8 cellular contexts compared by ENCODE assay signal in genomic region chr15:78148392-78149067, GRCh38. TPM values are rescaled to one million over a fixed set of nuclear protein-coding genes. Genes with fewer than 3 reads are reported as not detected.
DNase-seq lines count a peak whose midpoint lies in the region; ATAC-seq, FAIRE-seq and TF ChIP-seq lines count a peak whose summit lies in the region.

No MANE protein-coding gene starts in this region.

- peak overlapping the region; percentile 74 for H3K4me3 ChIP-seq in HUES48 (ENCODE audit: low read depth, low read length)
- H3K4me3 ChIP-seq in coronary artery = peak overlapping the region; percentile 99
- peak overlapping the region; percentile 93 for H3K4me3 ChIP-seq in neural progenitor cell

- H3K27me3 ChIP-seq in HUES48 (ENCODE audit: control insufficient read depth, insufficient read depth, low read length) (0 out of 2 replicates have a peak, but pooled peaks cover 7% of the 10 kb centered on the region), neural progenitor cell (peaks cover 19% of the 10 kb centered on the region)

- ATAC-seq in GM18517 (IDR thresholded peaks at IDR 0.05; ENCODE audit: unreplicated experiment) = peak; percentile 12

- peak overlapping the region; percentile 22 for H3K27ac Mint-ChIP-seq in neural progenitor cell

- peaks cover 2% of the 10 kb centered on the region for H3K27me3 Mint-ChIP-seq in neural progenitor cell (ENCODE audit: insufficient read depth, low read depth)

- H3K27ac ChIP-seq in HUES48 (ENCODE audit: low read depth, low read length) = peak overlapping the region; percentile 14
- peak overlapping the region; percentile 38 to 97 for H3K27ac ChIP-seq in coronary artery
- no peak overlapping the region for H3K27ac ChIP-seq in neural progenitor cell

- peak overlapping the region; percentile 93 for H3K4me3 Mint-ChIP-seq in neural progenitor cell

- H3K4me1 Mint-ChIP-seq in neural progenitor cell = peaks cover 23% of the 10 kb centered on the region

- no peak overlapping the region for H3K9ac ChIP-seq in HUES48 (ENCODE audit: low read depth, low read length)
- peak overlapping the region; percentile 28 for H3K9ac ChIP-seq in neural progenitor cell

- no peaks in the 10 kb centered on the region for H3K9me3 Mint-ChIP-seq in neural progenitor cell

- H2AFZ ChIP-seq in neural progenitor cell (replicated peaks) = peak overlapping the region; percentile 23

- TF ChIP-seq CTCF in coronary artery (IDR thresholded peaks at IDR 0.05) (no peak), neural progenitor cell (IDR thresholded peaks at IDR 0.05) (no peak)

- H4K20me1 ChIP-seq in neural progenitor cell (ENCODE audit: low read depth) = peaks cover 12% of the 10 kb centered on the region

- peaks cover 8% of the 10 kb centered on the region for H3F3A ChIP-seq in neural progenitor cell (ENCODE audit: low read depth)

- H3K4me2 ChIP-seq in neural progenitor cell = peak overlapping the region; percentile 78

- H3K36me3 ChIP-seq in HUES48 (ENCODE audit: control insufficient read depth, insufficient read depth, low read length) (no peaks in the 10 kb centered on the region), neural progenitor cell (no peaks in the 10 kb centered on the region)

- no peaks in the 10 kb centered on the region for H3K9me3 ChIP-seq in HUES48 (ENCODE audit: control insufficient read depth, insufficient read depth, low read length)
- no peaks in the 10 kb centered on the region for H3K9me3 ChIP-seq in neural progenitor cell (ENCODE audit: low read depth)

- no peak for DNase-seq in coronary artery (ENCODE audit: low spot score)
- peak; percentile 40 for DNase-seq in neural progenitor cell (ENCODE audit: low spot score)
- DNase-seq in frontal cortex (ENCODE audit: low spot score in 2 of 2) = no peak
- DNase-seq in CD1c-positive myeloid dendritic cell (ENCODE audit: extremely low spot score) = no peak
- no peak for DNase-seq in DMS79 (lab: John Stamatoyannopoulos, UW)
- DNase-seq in SW480 (ENCODE audit: low spot score) = no peak

- H3K4me1 ChIP-seq in HUES48 (ENCODE audit: control insufficient read depth, insufficient read depth, low read length) (peaks cover 7% of the 10 kb centered on the region; the same call in 1 of the 2 replicates), neural progenitor cell (no peaks in the 10 kb centered on the region)

- H3K36me3 Mint-ChIP-seq in neural progenitor cell = peaks cover 4% of the 10 kb centered on the region

- H3K79me2 ChIP-seq in neural progenitor cell (ENCODE audit: low read depth) = no peaks in the 10 kb centered on the region

- FAIRE-seq in frontal cortex (lab: Jason Lieb, UNC) = no peak

RNA-seq across cellular contexts. Expression of gene IDH3A, which starts 0.6 kb away (rescaled TPM):
- total RNA-seq in neural progenitor cell (ENCODE audit: low replicate concordance) = 16.0 and 19.3 TPM in 2 replicates
- total RNA-seq in frontal cortex = 46.1 TPM

RNA-seq across cellular contexts. Expression of gene CIB2, which starts 17.3 kb away (rescaled TPM):
- total RNA-seq in neural progenitor cell (ENCODE audit: low replicate concordance) = 40.6 and 52.0 TPM in 2 replicates
- total RNA-seq in frontal cortex = 25.7 TPM

RNA-seq across cellular contexts. Expression of gene SH2D7, which starts 56.2 kb away (rescaled TPM):
- total RNA-seq in neural progenitor cell (ENCODE audit: low replicate concordance) = not detected in 2 replicates
- not detected for total RNA-seq in frontal cortex
